In genomic region chr16:33643698-33644381, GRCh38 we compare ENCODE assay signal across 7 cellular contexts.
ATAC-seq lines count a peak whose summit lies in the region.

No MANE protein-coding gene starts in this region.

- ATAC-seq in GM18867 (IDR thresholded peaks at IDR 0.05; ENCODE audit: unreplicated experiment), result peak; percentile 60
- ATAC-seq in GM19372 (IDR thresholded peaks at IDR 0.05; ENCODE audit: low read depth, unreplicated experiment), result peak; percentile 37
- peak; percentile 60 for ATAC-seq in GM21447 (IDR thresholded peaks at IDR 0.05; ENCODE audit: unreplicated experiment)
- peak; percentile 45 for ATAC-seq in HG02571 (IDR thresholded peaks at IDR 0.05; ENCODE audit: unreplicated experiment)
- peak; percentile 61 for ATAC-seq in HG03025 (IDR thresholded peaks at IDR 0.05; ENCODE audit: low FRiP score, unreplicated experiment)
- peak; percentile 38 for ATAC-seq in HG03196 (IDR thresholded peaks at IDR 0.05; ENCODE audit: unreplicated experiment)
- ATAC-seq in HG03558 (IDR thresholded peaks at IDR 0.05; ENCODE audit: extremely low read depth, unreplicated experiment), result peak; percentile 35

Comparison
In these comparisons a context has a peak if more than half of its experiments do, and no peak if none do; other contexts are left out.
1. Peak in every context shown above with its lines: ATAC-seq.